1 cellular context compared by ENCODE assay signal in genomic region chr2:63594622-63595021, GRCh38.
TF ChIP-seq lines count a peak whose summit lies in the region.

No MANE protein-coding gene starts in this region.

TF ChIP-seq in K562, 482 proteins besides CTCF, POLR2A, EP300 and RAD21:
- no peak for TF ChIP-seq TFAP4 (CRISPR knock-in tag; IDR thresholded peaks at IDR 0.05; ENCODE audit: borderline replicate concordance)
- TF ChIP-seq ZNF830 (CRISPR knock-in tag; IDR thresholded peaks at IDR 0.05): no peak
- no peak for TF ChIP-seq RCOR1 (IDR thresholded peaks at IDR 0.05; ENCODE audit: borderline replicate concordance in 1 of 2, low read depth in 2 of 2, low read length in 2 of 2)
- TF ChIP-seq ZNF551 (CRISPR knock-in tag; IDR thresholded peaks at IDR 0.05): no peak
- TF ChIP-seq PBX2 (CRISPR knock-in tag; IDR thresholded peaks at IDR 0.05; ENCODE audit: low read depth): no peak
- 0 out of 2 replicates have a peak, but pooled peaks have one; percentile 25 for TF ChIP-seq PBX2 (tag; conservative IDR thresholded peaks at IDR 0.05; ENCODE audit: low read depth)
- no peak for TF ChIP-seq HMBOX1 (IDR thresholded peaks at IDR 0.05)
